Comparison of ENCODE assay signal across 1 cellular context in genomic region chr2:25618676-25619075, GRCh38.
TF ChIP-seq lines count a peak whose summit lies in the region.

No MANE protein-coding gene starts in this region.

TF ChIP-seq in HCT116, 20 proteins besides CTCF, POLR2A, EP300 and RAD21 (continued from another document):
- TF ChIP-seq REST (IDR thresholded peaks at IDR 0.05; ENCODE audit: low read depth) (no peak), TCF7L2 (IDR thresholded peaks at IDR 0.05; ENCODE audit: borderline replicate concordance, extremely low read depth, insufficient read depth, insufficient read length) (no peak), ATF3 (IDR thresholded peaks at IDR 0.05) (0 out of 2 replicates have a peak, but pooled peaks have one; percentile 16), CBX3 (IDR thresholded peaks at IDR 0.05; ENCODE audit: low read depth) (no peak), POLR2AphosphoS5 (IDR thresholded peaks at IDR 0.05; ENCODE audit: low read depth, low read length) (no peak), EGR1 (IDR thresholded peaks at IDR 0.05; ENCODE audit: low read depth) (no peak), ELF1 (IDR thresholded peaks at IDR 0.05; ENCODE audit: borderline replicate concordance, low read depth) (no peak), EZH2 (IDR thresholded peaks at IDR 0.05) (no peak)
TF ChIP-seq in HCT116: peak in this region for 4.
